In the genomic region with DNA sequence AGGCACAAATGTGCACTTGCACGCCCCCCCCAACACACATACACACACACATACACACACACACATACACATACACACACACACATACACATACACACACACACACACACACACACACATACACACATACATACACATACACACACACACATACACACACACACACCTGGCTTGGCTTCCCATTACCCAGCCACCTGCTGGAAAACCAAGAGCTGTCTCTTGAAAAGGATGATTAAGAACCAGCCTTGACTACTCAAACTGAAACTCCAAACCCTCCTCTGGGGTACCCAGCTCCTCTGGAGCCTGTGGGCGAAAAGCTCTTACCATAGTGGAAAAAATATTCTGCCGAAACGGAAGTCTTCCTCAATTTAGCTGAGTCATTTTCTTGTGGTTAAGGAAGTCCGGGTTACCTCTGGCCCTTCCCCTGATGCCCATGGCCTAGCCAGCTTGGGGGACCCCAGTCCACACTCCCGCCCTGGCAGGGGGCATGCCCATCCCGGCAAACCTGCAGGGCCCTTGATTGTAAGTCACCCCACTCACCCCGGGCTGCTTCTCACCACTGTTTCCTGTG, we compare ENCODE assay signal across 9 cellular contexts. TPM values are rescaled to one million over a fixed set of nuclear protein-coding genes. Genes with fewer than 3 reads are reported as not detected.
DNase-seq lines count a peak whose midpoint lies in the region; ATAC-seq and TF ChIP-seq lines count a peak whose summit lies in the region.
"Had no signal": no experiment of that assay in that cellular context is flagged by ENCODE, and none has a peak within 500 bp of the region (broad histone marks: within the 10 kb centered on the region; RNA-seq: fewer than 3 reads in every experiment).

No MANE protein-coding gene starts in this region.

- H3K9me3 Mint-ChIP-seq in activated B cell treated with CpG ODN at 0.5 μM for 24 hours (no peaks in the 10 kb centered on the region), chondrocyte (ENCODE audit: low read depth) (no peaks in the 10 kb centered on the region)

- CTCF ChIA-PET in activated B cell treated with CpG ODN at 0.5 μM for 24 hours (lab: Charles Lee) (no interaction called here), HEK293T (lab: Yijun Ruan, JAX) (no interaction called here)

- intact Hi-C loops in activated B cell treated with CpG ODN at 0.5 μM for 24 hours (cut with micrococcal nuclease) (no loop called here), spleen (cut with DNase I; ENCODE audit: low total_unique reads) (no loop called here)

- H3K36me3 Mint-ChIP-seq in activated B cell treated with CpG ODN at 0.5 μM for 24 hours (ENCODE audit: low read depth) (no peaks in the 10 kb centered on the region), chondrocyte (ENCODE audit: low read depth) (no peaks in the 10 kb centered on the region)

- no peaks in the 10 kb centered on the region for H3K9me3 ChIP-seq in spleen

- H3K27me3 Mint-ChIP-seq in activated B cell treated with CpG ODN at 0.5 μM for 24 hours: peaks cover 7% of the 10 kb centered on the region
- H3K27me3 Mint-ChIP-seq in chondrocyte (ENCODE audit: low read depth): peaks cover 15% of the 10 kb centered on the region

- TF ChIP-seq POLR2A in spleen (IDR thresholded peaks at IDR 0.05): no peak

- H3K27ac Mint-ChIP-seq in activated B cell treated with CpG ODN at 0.5 μM for 24 hours (no peak overlapping the region), chondrocyte (ENCODE audit: unreplicated experiment) (no peak overlapping the region)

- ATAC-seq in GM18870 (IDR thresholded peaks at IDR 0.05; ENCODE audit: unreplicated experiment) (peak; percentile 93), HG02759 (IDR thresholded peaks at IDR 0.05; ENCODE audit: unreplicated experiment) (peak; percentile 84), activated B cell treated with CpG ODN at 0.5 μM for 24 hours (ENCODE audit: low read depth) (peak; percentile 66)

- DNase-seq in activated B cell treated with CpG ODN at 0.5 μM for 24 hours: no peak
- DNase-seq in spleen: no peak
- DNase-seq in chondrocyte (ENCODE audit: low spot score): no peak
- DNase-seq in islet precursor cell: no peak
- DNase-seq in HEK293T (ENCODE audit: extremely low spot score): no peak
- DNase-seq in NCI-H526 treated with DMSO at 0.1 percent for 48 hours (lab: John Stamatoyannopoulos, UW): no peak

- TF ChIP-seq CTCF in activated B cell treated with CpG ODN at 0.5 μM for 24 hours (IDR thresholded peaks at IDR 0.05): no peak
- TF ChIP-seq CTCF in spleen (IDR thresholded peaks at IDR 0.05 in 8 of 11, conservative IDR thresholded peaks at IDR 0.05 in 3 of 11): no peak
- TF ChIP-seq CTCF in chondrocyte (IDR thresholded peaks at IDR 0.05): no peak

- H3K4me3 ChIP-seq in spleen: no peak overlapping the region

- peaks cover 0 to 9% (median 0%) of the 10 kb centered on the region in 7 donors for H3K27me3 ChIP-seq in spleen (replicated peaks in 1 of 7)

- WGBS in spleen, 5 donors: 29 to 49% (median 42%) methylated on average over 8 of the region's 8 CpGs

- POLR2A ChIA-PET in activated B cell treated with CpG ODN at 0.5 μM for 24 hours (lab: Charles Lee): no interaction called here
- POLR2A ChIA-PET in HEK293T (lab: Yijun Ruan, JAX): interaction anchor here (0.9 kb wide), 1 partner anchor 94 kb away, joined by 3 read pairs; no protein-coding TSS in a partner anchor

- H3K4me1 Mint-ChIP-seq in activated B cell treated with CpG ODN at 0.5 μM for 24 hours (peaks cover 8% of the 10 kb centered on the region), chondrocyte (ENCODE audit: low read depth) (no peaks in the 10 kb centered on the region)

- H3K4me3 Mint-ChIP-seq in activated B cell treated with CpG ODN at 0.5 μM for 24 hours (no peak overlapping the region), chondrocyte (ENCODE audit: unreplicated experiment) (no peak overlapping the region)

- peak overlapping the region in 5 of 8 donors; percentile 7 to 81 (median 62) for H3K27ac ChIP-seq in spleen

- no peaks in the 10 kb centered on the region for H3K36me3 ChIP-seq in spleen

- peaks cover 0 to 48% (median 10%) of the 10 kb centered on the region in 6 donors for H3K4me1 ChIP-seq in spleen

TF ChIP-seq in HEK293T, 16 proteins besides CTCF, POLR2A, EP300 and RAD21:
- TF ChIP-seq, protein P1, sequence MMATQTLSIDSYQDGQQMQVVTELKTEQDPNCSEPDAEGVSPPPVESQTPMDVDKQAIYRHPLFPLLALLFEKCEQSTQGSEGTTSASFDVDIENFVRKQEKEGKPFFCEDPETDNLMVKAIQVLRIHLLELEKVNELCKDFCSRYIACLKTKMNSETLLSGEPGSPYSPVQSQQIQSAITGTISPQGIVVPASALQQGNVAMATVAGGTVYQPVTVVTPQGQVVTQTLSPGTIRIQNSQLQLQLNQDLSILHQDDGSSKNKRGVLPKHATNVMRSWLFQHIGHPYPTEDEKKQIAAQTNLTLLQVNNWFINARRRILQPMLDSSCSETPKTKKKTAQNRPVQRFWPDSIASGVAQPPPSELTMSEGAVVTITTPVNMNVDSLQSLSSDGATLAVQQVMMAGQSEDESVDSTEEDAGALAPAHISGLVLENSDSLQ (IDR thresholded peaks at IDR 0.05): no peak
- TF ChIP-seq FOXK2 (IDR thresholded peaks at IDR 0.05) (no peak), ZNF384 (IDR thresholded peaks at IDR 0.05) (no peak), FOXA1 (IDR thresholded peaks at IDR 0.05) (no peak), SUZ12 (IDR thresholded peaks at IDR 0.05) (no peak), LEF1 (IDR thresholded peaks at IDR 0.05; ENCODE audit: borderline replicate concordance) (no peak), FOXM1 (IDR thresholded peaks at IDR 0.05; ENCODE audit: borderline replicate concordance) (no peak), BHLHE40 (IDR thresholded peaks at IDR 0.05; ENCODE audit: borderline replicate concordance) (no peak), CTBP1 (IDR thresholded peaks at IDR 0.05; ENCODE audit: borderline replicate concordance) (no peak), L3MBTL2 (conservative IDR thresholded peaks at IDR 0.05) (no peak), TARDBP (IDR thresholded peaks at IDR 0.05) (no peak), SP1 (IDR thresholded peaks at IDR 0.05) (no peak), NFRKB (IDR thresholded peaks at IDR 0.05) (no peak), ARNT (IDR thresholded peaks at IDR 0.05) (no peak)

RNA-seq across cellular contexts. Expression of a gene that starts 21.9 kb away (rescaled TPM):
- total RNA-seq in activated B cell treated with CpG ODN at 0.5 μM for 24 hours (0.51 and 0.83 TPM in 2 replicates), spleen (10 to 100 TPM; 15.5 to 27.7 (median 18.3) TPM), chondrocyte (0.56 to 2.2 TPM (median 1.7 TPM) in 3 replicates)
- polyA plus RNA-seq in spleen: 10 to 100 TPM in 1 of 3 donors, 1 to 10 TPM in 2; 7.4 to 19.8 (median 9.1) TPM

RNA-seq across cellular contexts. Expression of a gene that starts 54.8 kb away (rescaled TPM):
- total RNA-seq in activated B cell treated with CpG ODN at 0.5 μM for 24 hours (not detected in 2 replicates), spleen (under 1 TPM in 2 of 7 donors, not detected in 5; 0.32 to 0.37 TPM), chondrocyte (not detected in 3 replicates)
- under 1 TPM in 2 of 3 donors, not detected in 1; 0.06 to 0.07 TPM for polyA plus RNA-seq in spleen
- total RNA-seq: myocyte had no signal
